Comparison of ENCODE assay signal across 10 cellular contexts in genomic region chr9:77215874-77216273, GRCh38. TPM values are rescaled to one million over a fixed set of nuclear protein-coding genes. Genes with fewer than 3 reads are reported as not detected.
DNase-seq lines count a peak whose midpoint lies in the region; ATAC-seq and TF ChIP-seq lines count a peak whose summit lies in the region.
"Had no signal": no experiment of that assay in that cellular context is flagged by ENCODE, and none has a peak within 500 bp of the region (broad histone marks: within the 10 kb centered on the region; RNA-seq: fewer than 3 reads in every experiment).

No MANE protein-coding gene starts in this region.

- DNase-seq in HEK293T (ENCODE audit: extremely low spot score) (peak; percentile 28), astrocyte of the cerebellum (ENCODE audit: low read depth) (no peak), right lobe of liver (no peak), ovary (no peak), germinal center (ENCODE audit: low spot score) (no peak), NCI-H2081 (lab: John Stamatoyannopoulos, UW) (no peak)
- no peak for DNase-seq in activated CD8-positive, alpha-beta memory T cell treated with anti-CD3 and anti-CD28 coated beads for 24 hours
- DNase-seq: activated CD8-positive, alpha-beta memory T cell treated with anti-CD3 and anti-CD28 coated beads, Interleukin-2, amount 50 U/mL, for 4 hours; cortex of kidney had no signal

- WGBS in right lobe of liver (ENCODE audit: insufficient coverage, low coverage, low lambda C conversion rate, missing lambda C conversion rate): 79% methylated on average over 3 of the region's 5 CpGs
- WGBS in ovary, 3 donors: 38 to 49% (median 47%) methylated on average over 5 of the region's 5 CpGs

- H3K9me3 ChIP-seq in right lobe of liver: no peaks in the 10 kb centered on the region
- H3K9me3 ChIP-seq in ovary: no peaks in the 10 kb centered on the region

- peaks cover 0 to 15% (median 0%) of the 10 kb centered on the region in 4 donors for H3K36me3 ChIP-seq in right lobe of liver
- H3K36me3 ChIP-seq in ovary: no peaks in the 10 kb centered on the region

- H3K4me1 ChIP-seq in right lobe of liver: no peaks in the 10 kb centered on the region
- no peaks in the 10 kb centered on the region for H3K4me1 ChIP-seq in ovary (ENCODE audit: insufficient read depth)

- POLR2A ChIA-PET in HEK293T (lab: Yijun Ruan, JAX): no interaction called here

- H3K27me3 ChIP-seq in right lobe of liver (no peaks in the 10 kb centered on the region), ovary (no peaks in the 10 kb centered on the region)

- CTCF ChIA-PET in HEK293T (lab: Yijun Ruan, JAX): interaction anchor here (0.8 to 1.3 kb wide), 3 partner anchors 15 to 49 kb away, joined by 4 to 5 read pairs (median 5); no protein-coding TSS in a partner anchor

- H3K27ac ChIP-seq in C4-2B: no peak overlapping the region
- no peak overlapping the region for H3K27ac ChIP-seq in right lobe of liver
- H3K27ac ChIP-seq in ovary: no peak overlapping the region

- TF ChIP-seq POLR2A in right lobe of liver (IDR thresholded peaks at IDR 0.05): no peak
- TF ChIP-seq POLR2A in ovary (IDR thresholded peaks at IDR 0.05): no peak

- ATAC-seq in right lobe of liver: peak in 3 of 4 donors; percentile 45 to 47 (median 47)

- TF ChIP-seq EP300 in ovary (IDR thresholded peaks at IDR 0.05): no peak

- H3K4me3 ChIP-seq in astrocyte of the cerebellum (ENCODE audit: low read depth, low read length): no peak overlapping the region
- no peak overlapping the region for H3K4me3 ChIP-seq in right lobe of liver
- H3K4me3 ChIP-seq in ovary: no peak overlapping the region

- TF ChIP-seq CTCF in C4-2B (conservative IDR thresholded peaks at IDR 0.05) (peak; percentile 44), astrocyte of the cerebellum (IDR thresholded peaks at IDR 0.05; ENCODE audit: low read depth, low read length, missing control alignments) (peak; percentile 48), right lobe of liver (IDR thresholded peaks at IDR 0.05) (peak in 3 of 4 donors; percentile 16 to 32 (median 24)), ovary (IDR thresholded peaks at IDR 0.05) (no peak)

- in situ Hi-C loops in astrocyte of the cerebellum (cut with HindIII; ENCODE audit: low sequenced_read_pairs): no loop called here

- intact Hi-C loops in right lobe of liver (cut with DNase I) (no loop called here), ovary (cut with DNase I) (no loop called here)

TF ChIP-seq in HEK293T, 16 proteins besides CTCF, POLR2A, EP300 and RAD21:
- TF ChIP-seq ZNF384 (IDR thresholded peaks at IDR 0.05) (peak; percentile 66), SUZ12 (IDR thresholded peaks at IDR 0.05) (no peak), LEF1 (IDR thresholded peaks at IDR 0.05; ENCODE audit: borderline replicate concordance) (no peak)

RNA-seq across cellular contexts. Expression of gene VPS13A, which starts 38.5 kb away (rescaled TPM):
- total RNA-seq in right lobe of liver (10 to 100 TPM; 13.1 to 26.5 (median 20.0) TPM), ovary (10 to 100 TPM; 11.4 to 46.6 (median 13.6) TPM)
- 10 to 100 TPM in 1 of 2 donors, 1 to 10 TPM in 1; 3.5 to 13.5 TPM for polyA plus RNA-seq in ovary

Comparison
In these comparisons a context has a peak if more than half of its experiments do, and no peak if none do; other contexts are left out.
1. CTCF ChIP-seq: peak in C4-2B (single experiment), astrocyte of the cerebellum (single experiment) and right lobe of liver (3 of 4); none in ovary (0 of 3).